In genomic region chr10:124106241-124106905, GRCh38 we compare ENCODE assay signal across 9 cellular contexts. TPM values are rescaled to one million over a fixed set of nuclear protein-coding genes. Genes with fewer than 3 reads are reported as not detected.
A peak's percentile ranks its signal among the peaks of the same experiment; 100 is the strongest.
DNase-seq lines count a peak whose midpoint lies in the region; ATAC-seq and TF ChIP-seq lines count a peak whose summit lies in the region.
"Had no signal": no experiment of that assay in that cellular context is flagged by ENCODE, and none has a peak within 500 bp of the region (broad histone marks: within the 10 kb centered on the region; RNA-seq: fewer than 3 reads in every experiment).

No MANE protein-coding gene starts in this region.

- TF ChIP-seq CTCF in PC-3 (conservative IDR thresholded peaks at IDR 0.05; ENCODE audit: low read depth, low read length): no peak
- no peak for TF ChIP-seq CTCF in heart right ventricle (IDR thresholded peaks at IDR 0.05)

- peak overlapping the region; percentile 81 for H3K4me2 ChIP-seq in PC-3 (ENCODE audit: low read length)

- no peaks in the 10 kb centered on the region for H3K79me2 ChIP-seq in PC-3 (ENCODE audit: low read length)

- no peaks in the 10 kb centered on the region for H3F3A ChIP-seq in PC-3 (ENCODE audit: low read length, unreplicated experiment)

- H3K27ac ChIP-seq in PC-3 (ENCODE audit: low read length) (peak overlapping the region; percentile 78), heart right ventricle (peak overlapping the region in 2 of 10 donors; percentile 19 to 29), thymus (ENCODE audit: low read depth) (peak overlapping the region; percentile 52)

- peak overlapping the region; percentile 32; the same call in 1 of the 2 replicates for H2AFZ ChIP-seq in PC-3 (ENCODE audit: low read length)

- WGBS in heart right ventricle, 2 donors: 52 to 57% methylated on average over 10 of the region's 10 CpGs
- WGBS in thymus: 61% methylated on average over 10 of the region's 10 CpGs

- peak; percentile 89 for ATAC-seq in GM18502 (IDR thresholded peaks at IDR 0.05; ENCODE audit: poor library complexity, unreplicated experiment)
- ATAC-seq in HG02571 (IDR thresholded peaks at IDR 0.05; ENCODE audit: unreplicated experiment): peak; percentile 80
- ATAC-seq in PC-3: peak; percentile 77
- peak in 5 of 8 donors; percentile 24 to 74 (median 50) for ATAC-seq in heart right ventricle

- H3K9me3 ChIP-seq in PC-3 (ENCODE audit: low read length): no peaks in the 10 kb centered on the region
- no peaks in the 10 kb centered on the region for H3K9me3 ChIP-seq in heart right ventricle
- no peaks in the 10 kb centered on the region for H3K9me3 ChIP-seq in thymus (ENCODE audit: control insufficient read depth)

- DNase-seq in PC-3 (peak; percentile 91), heart right ventricle (peak; percentile 40 to 54), NCI-H345 (lab: John Stamatoyannopoulos, UW) (no peak), inferior parietal cortex (ENCODE audit: extremely low spot score) (no peak), GOT3 (lab: John Stamatoyannopoulos, UW) (no peak)

- H3K9ac ChIP-seq in PC-3 (ENCODE audit: low read length): peak overlapping the region; percentile 24; the same call in 1 of the 2 replicates

- H4K20me1 ChIP-seq in PC-3 (ENCODE audit: low read length): no peaks in the 10 kb centered on the region

- no TSS peak for BruUV-seq in PC-3 (replicated peaks; lab: Mats Ljungman, UMichigan)

- peaks cover 26% of the 10 kb centered on the region for H3K4me1 ChIP-seq in PC-3 (ENCODE audit: insufficient read depth, low read length)
- peaks cover 0 to 22% (median 17%) of the 10 kb centered on the region in 9 donors for H3K4me1 ChIP-seq in heart right ventricle
- no peaks in the 10 kb centered on the region for H3K4me1 ChIP-seq in thymus (ENCODE audit: control insufficient read depth, insufficient read depth, low read length)

- H3K9me2 ChIP-seq in PC-3 (replicated peaks; ENCODE audit: low read length): no peaks in the 10 kb centered on the region

- H3K4me3 ChIP-seq in PC-3 (ENCODE audit: low read length) (peak overlapping the region; percentile 53), heart right ventricle (no peak overlapping the region), thymus (ENCODE audit: low read length) (no peak overlapping the region)

- H3K36me3 ChIP-seq in PC-3 (ENCODE audit: low read depth, low read length) (no peaks in the 10 kb centered on the region), heart right ventricle (no peaks in the 10 kb centered on the region), thymus (ENCODE audit: control insufficient read depth, insufficient read depth) (no peaks in the 10 kb centered on the region)

- CTCF ChIA-PET in PC-3 (lab: Charles Lee): interaction anchor here (0.6 to 1.3 kb wide), 3 partner anchors 27 to 355 kb away, joined by 3 to 5 read pairs (median 3); partner anchors contain the start of gene LHPP

- intact Hi-C loops in PC-3 (cut with micrococcal nuclease) (loop anchor here (1.0 to 5.0 kb wide), 4 partner anchors 14 to 111 kb away; partner anchors contain the start of gene CHST15), heart right ventricle (cut with DNase I) (no loop called here)

- H3K27me3 ChIP-seq in PC-3 (ENCODE audit: low read length) (no peaks in the 10 kb centered on the region), heart right ventricle (peaks cover 0 to 4% (median 0%) of the 10 kb centered on the region in 7 donors), thymus (ENCODE audit: control insufficient read depth, insufficient read depth) (peaks cover 2% of the 10 kb centered on the region)

- POLR2A ChIA-PET in PC-3 (lab: Charles Lee; ENCODE audit: unreplicated experiment): interaction anchor here (0.6 kb wide), 1 partner anchor 46 kb away, joined by 3 read pairs; no protein-coding TSS in a partner anchor

RNA-seq across cellular contexts. Expression of gene CHST15, which starts 13.0 kb away (rescaled TPM):
- total RNA-seq in PC-3 (2014; rRNA removed) (16.4 and 17.1 TPM in 2 replicates), heart right ventricle (10 to 100 TPM in 1 of 10 donors, 1 to 10 TPM in 9; 3.8 to 16.7 (median 5.1) TPM)
- polyA plus RNA-seq in heart right ventricle (1 to 10 TPM; 1.3 to 2.3 TPM), thymus (7.7 TPM)
- total RNA-seq: SK-MEL-5 had no signal

Comparison
In these comparisons a context has a peak if more than half of its experiments do, and no peak if none do; other contexts are left out.
1. DNase-seq: peak in PC-3 (single experiment) and heart right ventricle (2 of 2); none in NCI-H345 (single experiment), inferior parietal cortex (single experiment) and GOT3 (single experiment).
2. Peak in every context shown above with its lines, with median percentiles within 50 percentile points of each other: ATAC-seq.